In genomic region chr22:26389125-26389524, GRCh38 we compare ENCODE assay signal across 8 cellular contexts.
"Had no signal": no experiment of that assay in that cellular context is flagged by ENCODE, and none has a peak within 500 bp of the region (broad histone marks: within the 10 kb centered on the region; RNA-seq: fewer than 3 reads in every experiment).

No MANE protein-coding gene starts in this region.

- H3K9ac ChIP-seq: KMS-11 had no signal

- DNase-seq: H9, HCEC 1CT, KBM-7 had no signal

- H3K4me2 ChIP-seq: GM23338, KMS-11 had no signal

- ATAC-seq: GM23338 had no signal

- H2AFZ ChIP-seq: GM23338 had no signal

- FAIRE-seq: H1, H54, HTR-8/SVneo had no signal

- H3K27ac ChIP-seq: KMS-11 had no signal

- H3K4me3 ChIP-seq: GM23338 had no signal
